24 cellular contexts compared by ENCODE assay signal in the genomic region with DNA sequence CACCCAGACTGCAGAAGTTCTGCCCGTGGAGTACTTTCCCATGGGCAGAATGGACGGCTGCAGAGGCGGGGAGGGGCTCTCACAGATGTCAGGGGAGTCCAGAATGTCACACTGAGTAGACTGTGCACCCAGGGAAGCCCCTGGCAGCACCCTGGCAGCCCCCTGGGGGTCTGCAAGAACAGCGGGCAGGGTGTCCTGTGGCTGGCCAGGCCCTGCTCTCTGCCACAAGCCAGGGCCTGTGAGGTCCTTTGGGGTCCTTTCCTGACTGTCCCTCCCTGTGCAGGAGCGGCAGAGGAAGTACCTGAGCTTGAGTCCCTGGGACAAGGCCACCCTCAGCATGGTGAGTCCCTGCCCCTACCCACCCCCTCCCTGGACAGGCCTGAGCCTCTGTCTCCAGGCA.
"Had no signal": no experiment of that assay in that cellular context is flagged by ENCODE, and none has a peak within 500 bp of the region (broad histone marks: within the 10 kb centered on the region; RNA-seq: fewer than 3 reads in every experiment).

No MANE protein-coding gene starts in this region.

- H3K4me3 Mint-ChIP-seq: naive thymus-derived CD4-positive, alpha-beta T cell; natural killer cell treated with Interleukin-12 subunit alpha and Interleukin-12 subunit beta and Interleukin-15 and Interleukin-18, amount 100 ng/mL, for 72 hours; stimulated activated naive CD8-positive, alpha-beta T cell treated with anti-CD3 and anti-CD28 coated beads, Interleukin-15, amount 100 ng/mL, for 72 hours; type B pancreatic cell had no signal

- ATAC-seq: natural killer cell treated with Interleukin-12 subunit alpha and Interleukin-12 subunit beta and Interleukin-15 and Interleukin-18, amount 100 ng/mL, for 72 hours had no signal

- H3K27me3 ChIP-seq: hepatocyte, right lobe of liver, tibial nerve, vagina had no signal

- H3K36me3 Mint-ChIP-seq: memory B cell; naive thymus-derived CD4-positive, alpha-beta T cell; natural killer cell treated with Interleukin-12 subunit alpha and Interleukin-12 subunit beta and Interleukin-15 and Interleukin-18, amount 100 ng/mL, for 72 hours; stimulated activated memory B cell treated with anti-CD40 and anti-IgM and Interleukin-4, amounts not matched to agents 10 μg/mL and 1 μg/mL and 100 μg/mL, for 72 hours; type B pancreatic cell had no signal

- H3K79me2 ChIP-seq: hepatocyte, parathyroid adenoma had no signal

- H3K27ac Mint-ChIP-seq: memory B cell; naive thymus-derived CD4-positive, alpha-beta T cell; natural killer cell treated with Interleukin-12 subunit alpha and Interleukin-12 subunit beta and Interleukin-15 and Interleukin-18, amount 100 ng/mL, for 72 hours; type B pancreatic cell had no signal

- H3K27me3 Mint-ChIP-seq: memory B cell; natural killer cell treated with Interleukin-12 subunit alpha and Interleukin-12 subunit beta and Interleukin-15 and Interleukin-18, amount 100 ng/mL, for 72 hours; stimulated activated memory B cell treated with anti-CD40 and anti-IgM and Interleukin-4, amounts not matched to agents 10 μg/mL and 1 μg/mL and 100 μg/mL, for 72 hours; type B pancreatic cell had no signal

- H3K9me3 Mint-ChIP-seq: memory B cell; naive thymus-derived CD4-positive, alpha-beta T cell; natural killer cell treated with Interleukin-12 subunit alpha and Interleukin-12 subunit beta and Interleukin-15 and Interleukin-18, amount 100 ng/mL, for 72 hours; stimulated activated memory B cell treated with anti-CD40 and anti-IgM and Interleukin-4, amounts not matched to agents 10 μg/mL and 1 μg/mL and 100 μg/mL, for 72 hours; stimulated activated naive CD8-positive, alpha-beta T cell treated with anti-CD3 and anti-CD28 coated beads, Interleukin-15, amount 100 ng/mL, for 72 hours; type B pancreatic cell had no signal

- H3K4me3 ChIP-seq: hepatocyte, left ventricle myocardium inferior, lung, mucosa of descending colon, psoas muscle, right lobe of liver, smooth muscle cell, tibial nerve, vagina had no signal

- H3K9ac ChIP-seq: parathyroid adenoma had no signal

- H3K4me2 ChIP-seq: hepatocyte, smooth muscle cell had no signal

- H3K36me3 ChIP-seq: left ventricle myocardium inferior, right lobe of liver, vagina had no signal

- H3K27ac ChIP-seq: hepatocyte, left ventricle myocardium inferior, parathyroid adenoma, psoas muscle, right lobe of liver, tibial nerve, vagina had no signal

- DNase-seq: islet precursor cell; left ventricle myocardium inferior; midbrain; mucosa of descending colon; naive thymus-derived CD4-positive, alpha-beta T cell; occipital lobe; psoas muscle; right lobe of liver; stimulated activated CD4-positive, alpha-beta T cell treated with anti-CD3 and anti-CD28 coated beads, Interleukin-1b, Interleukin-23, amount 100 ng/mL, for 48 hours; stimulated activated CD4-positive, alpha-beta T cell treated with anti-CD3 and anti-CD28 coated beads, Interleukin-2, amount 100 ng/mL, for 48 hours; stimulated activated CD4-positive, alpha-beta T cell treated with anti-CD3 and anti-CD28 coated beads, Interleukin-4, amount 100 ng/mL, for 4 hours; stimulated activated CD8-positive, alpha-beta memory T cell treated with anti-CD3 and anti-CD28 coated beads, Interleukin-4, amount 100 ng/mL, for 48 hours; stimulated activated naive CD4-positive, alpha-beta T cell treated with Interleukin-2 at 50 U/mL for 16 hours; stimulated activated naive CD8-positive, alpha-beta T cell treated with anti-CD3 and anti-CD28 coated beads, Interleukin-15, amount 100 ng/mL, for 72 hours had no signal

- H2AFZ ChIP-seq: hepatocyte, parathyroid adenoma had no signal

- H3K9me3 ChIP-seq: left ventricle myocardium inferior, mucosa of descending colon, psoas muscle, right lobe of liver, tibial nerve, vagina had no signal

- H3K4me1 ChIP-seq: parathyroid adenoma, right lobe of liver had no signal
